In the genomic region with DNA sequence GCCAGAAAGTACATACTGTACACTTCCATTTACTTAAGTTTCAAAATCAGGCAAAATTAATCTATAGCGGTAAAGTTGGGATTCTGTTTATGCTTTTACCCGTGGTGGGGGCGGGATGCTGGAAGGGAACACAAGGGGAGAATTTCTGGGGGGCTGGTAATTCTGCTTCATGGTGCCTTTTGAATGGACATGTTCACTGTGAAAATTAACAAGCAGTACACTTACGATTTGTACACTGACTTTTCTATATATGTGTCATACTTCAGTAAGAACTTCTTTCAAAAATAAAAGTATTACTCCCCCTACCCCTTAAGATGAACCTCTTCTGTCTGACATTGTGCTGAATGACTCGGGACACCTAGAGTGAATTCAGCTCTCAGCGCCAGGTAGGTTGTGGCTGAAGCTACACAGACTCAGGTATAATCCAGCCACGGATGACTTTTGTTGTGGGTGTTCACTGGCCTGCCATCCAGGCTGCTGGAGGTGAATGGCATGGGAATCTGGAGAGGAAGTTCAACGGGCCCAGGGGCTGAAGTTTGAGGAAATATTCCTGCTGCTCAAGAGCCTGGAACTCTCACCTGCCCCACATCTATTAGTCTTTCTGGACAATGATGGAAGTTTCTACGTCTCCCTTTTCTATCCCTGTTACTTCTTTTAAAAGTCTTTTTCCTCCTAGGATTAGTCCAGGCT, we compare ENCODE assay signal across 1 cellular context.
TF ChIP-seq lines count a peak whose summit lies in the region.

No MANE protein-coding gene starts in this region.

TF ChIP-seq in HCT116, 20 proteins besides CTCF, POLR2A, EP300 and RAD21:
- TF ChIP-seq, protein P1, sequence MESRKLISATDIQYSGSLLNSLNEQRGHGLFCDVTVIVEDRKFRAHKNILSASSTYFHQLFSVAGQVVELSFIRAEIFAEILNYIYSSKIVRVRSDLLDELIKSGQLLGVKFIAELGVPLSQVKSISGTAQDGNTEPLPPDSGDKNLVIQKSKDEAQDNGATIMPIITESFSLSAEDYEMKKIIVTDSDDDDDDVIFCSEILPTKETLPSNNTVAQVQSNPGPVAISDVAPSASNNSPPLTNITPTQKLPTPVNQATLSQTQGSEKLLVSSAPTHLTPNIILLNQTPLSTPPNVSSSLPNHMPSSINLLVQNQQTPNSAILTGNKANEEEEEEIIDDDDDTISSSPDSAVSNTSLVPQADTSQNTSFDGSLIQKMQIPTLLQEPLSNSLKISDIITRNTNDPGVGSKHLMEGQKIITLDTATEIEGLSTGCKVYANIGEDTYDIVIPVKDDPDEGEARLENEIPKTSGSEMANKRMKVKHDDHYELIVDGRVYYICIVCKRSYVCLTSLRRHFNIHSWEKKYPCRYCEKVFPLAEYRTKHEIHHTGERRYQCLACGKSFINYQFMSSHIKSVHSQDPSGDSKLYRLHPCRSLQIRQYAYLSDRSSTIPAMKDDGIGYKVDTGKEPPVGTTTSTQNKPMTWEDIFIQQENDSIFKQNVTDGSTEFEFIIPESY (IDR thresholded peaks at IDR 0.05; ENCODE audit: extremely low read depth, insufficient replicate concordance, low read length) = no peak
- TF ChIP-seq CEBPB (IDR thresholded peaks at IDR 0.05; ENCODE audit: low read depth) (no peak), FOSL1 (IDR thresholded peaks at IDR 0.05; ENCODE audit: low read depth) (no peak), TCF7L2 (IDR thresholded peaks at IDR 0.05; ENCODE audit: borderline replicate concordance, extremely low read depth, insufficient read depth, insufficient read length) (no peak), ZNF274 (IDR thresholded peaks at IDR 0.05; ENCODE audit: low read depth, low read length) (no peak), POLR2AphosphoS5 (IDR thresholded peaks at IDR 0.05; ENCODE audit: low read depth, low read length) (no peak), EZH2phosphoT487 (IDR thresholded peaks at IDR 0.05; ENCODE audit: borderline replicate concordance) (no peak), YY1 (IDR thresholded peaks at IDR 0.05; ENCODE audit: extremely low read depth, insufficient replicate concordance, low read depth, low read length) (no peak), SRF (IDR thresholded peaks at IDR 0.05; ENCODE audit: low read depth) (no peak), JUND (IDR thresholded peaks at IDR 0.05) (no peak), EGR1 (IDR thresholded peaks at IDR 0.05; ENCODE audit: low read depth) (no peak), SIN3A (IDR thresholded peaks at IDR 0.05; ENCODE audit: low read depth) (no peak), SP1 (IDR thresholded peaks at IDR 0.05; ENCODE audit: low read depth) (no peak), EZH2 (IDR thresholded peaks at IDR 0.05) (no peak), ELF1 (IDR thresholded peaks at IDR 0.05; ENCODE audit: borderline replicate concordance, low read depth) (no peak), ZFX (IDR thresholded peaks at IDR 0.05) (no peak)
- TF ChIP-seq, protein P2, sequence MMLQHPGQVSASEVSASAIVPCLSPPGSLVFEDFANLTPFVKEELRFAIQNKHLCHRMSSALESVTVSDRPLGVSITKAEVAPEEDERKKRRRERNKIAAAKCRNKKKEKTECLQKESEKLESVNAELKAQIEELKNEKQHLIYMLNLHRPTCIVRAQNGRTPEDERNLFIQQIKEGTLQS (IDR thresholded peaks at IDR 0.05) = no peak
- TF ChIP-seq, protein P3, sequence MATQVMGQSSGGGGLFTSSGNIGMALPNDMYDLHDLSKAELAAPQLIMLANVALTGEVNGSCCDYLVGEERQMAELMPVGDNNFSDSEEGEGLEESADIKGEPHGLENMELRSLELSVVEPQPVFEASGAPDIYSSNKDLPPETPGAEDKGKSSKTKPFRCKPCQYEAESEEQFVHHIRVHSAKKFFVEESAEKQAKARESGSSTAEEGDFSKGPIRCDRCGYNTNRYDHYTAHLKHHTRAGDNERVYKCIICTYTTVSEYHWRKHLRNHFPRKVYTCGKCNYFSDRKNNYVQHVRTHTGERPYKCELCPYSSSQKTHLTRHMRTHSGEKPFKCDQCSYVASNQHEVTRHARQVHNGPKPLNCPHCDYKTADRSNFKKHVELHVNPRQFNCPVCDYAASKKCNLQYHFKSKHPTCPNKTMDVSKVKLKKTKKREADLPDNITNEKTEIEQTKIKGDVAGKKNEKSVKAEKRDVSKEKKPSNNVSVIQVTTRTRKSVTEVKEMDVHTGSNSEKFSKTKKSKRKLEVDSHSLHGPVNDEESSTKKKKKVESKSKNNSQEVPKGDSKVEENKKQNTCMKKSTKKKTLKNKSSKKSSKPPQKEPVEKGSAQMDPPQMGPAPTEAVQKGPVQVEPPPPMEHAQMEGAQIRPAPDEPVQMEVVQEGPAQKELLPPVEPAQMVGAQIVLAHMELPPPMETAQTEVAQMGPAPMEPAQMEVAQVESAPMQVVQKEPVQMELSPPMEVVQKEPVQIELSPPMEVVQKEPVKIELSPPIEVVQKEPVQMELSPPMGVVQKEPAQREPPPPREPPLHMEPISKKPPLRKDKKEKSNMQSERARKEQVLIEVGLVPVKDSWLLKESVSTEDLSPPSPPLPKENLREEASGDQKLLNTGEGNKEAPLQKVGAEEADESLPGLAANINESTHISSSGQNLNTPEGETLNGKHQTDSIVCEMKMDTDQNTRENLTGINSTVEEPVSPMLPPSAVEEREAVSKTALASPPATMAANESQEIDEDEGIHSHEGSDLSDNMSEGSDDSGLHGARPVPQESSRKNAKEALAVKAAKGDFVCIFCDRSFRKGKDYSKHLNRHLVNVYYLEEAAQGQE (IDR thresholded peaks at IDR 0.05; ENCODE audit: low read depth) = no peak
- TF ChIP-seq, protein P4, sequence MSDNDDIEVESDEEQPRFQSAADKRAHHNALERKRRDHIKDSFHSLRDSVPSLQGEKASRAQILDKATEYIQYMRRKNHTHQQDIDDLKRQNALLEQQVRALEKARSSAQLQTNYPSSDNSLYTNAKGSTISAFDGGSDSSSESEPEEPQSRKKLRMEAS (IDR thresholded peaks at IDR 0.05) = no peak
TF ChIP-seq in HCT116: peak in this region for 0.
